In genomic region chr2:200308421-200309295, GRCh38 we compare ENCODE assay signal across 8 cellular contexts. TPM values are rescaled to one million over a fixed set of nuclear protein-coding genes. Genes with fewer than 3 reads are reported as not detected.
DNase-seq lines count a peak whose midpoint lies in the region; ATAC-seq and TF ChIP-seq lines count a peak whose summit lies in the region.

No MANE protein-coding gene starts in this region.

- no peak overlapping the region for H3K27ac Mint-ChIP-seq in activated CD8-positive, alpha-beta memory T cell treated with anti-CD3 and anti-CD28 coated beads, Interleukin-2, amount 10 ng/mL, durations not matched to agents 7 days and 5 days

- intact Hi-C loops in transverse colon (cut with DNase I; ENCODE audit: low total_unique reads) = loop anchor here (10.0 kb wide), 2 partner anchors 66 to 166 kb away; no protein-coding TSS in a partner anchor

- peaks cover 4% of the 10 kb centered on the region for H3K27me3 Mint-ChIP-seq in activated CD8-positive, alpha-beta memory T cell treated with anti-CD3 and anti-CD28 coated beads, Interleukin-2, amount 10 ng/mL, durations not matched to agents 7 days and 5 days

- H3K27me3 ChIP-seq in iPS-18a (ENCODE audit: control insufficient read depth, insufficient read depth, low read length) (no peaks in the 10 kb centered on the region), transverse colon (no peaks in the 10 kb centered on the region)

- H3K36me3 ChIP-seq in iPS-18a (ENCODE audit: control insufficient read depth, low read depth, low read length) = no peaks in the 10 kb centered on the region
- no peaks in the 10 kb centered on the region for H3K36me3 ChIP-seq in transverse colon

- WGBS in transverse colon (ENCODE audit: low coverage in 1 of 2), 2 donors = 50% methylated on average over 5 of the region's 5 CpGs

- no peak overlapping the region for H3K27ac ChIP-seq in iPS-18a (ENCODE audit: low read length)
- H3K27ac ChIP-seq in transverse colon = peak overlapping the region; percentile 93 to 97 (median 96)

- no peaks in the 10 kb centered on the region for H3K9me3 Mint-ChIP-seq in activated CD8-positive, alpha-beta memory T cell treated with anti-CD3 and anti-CD28 coated beads, Interleukin-2, amount 10 ng/mL, durations not matched to agents 7 days and 5 days (ENCODE audit: low read depth)

- TF ChIP-seq POLR2A in transverse colon (IDR thresholded peaks at IDR 0.05) = no peak

- no peak for TF ChIP-seq EP300 in transverse colon (IDR thresholded peaks at IDR 0.05; ENCODE audit: low read depth)

- peaks cover 14% of the 10 kb centered on the region for H3K36me3 Mint-ChIP-seq in activated CD8-positive, alpha-beta memory T cell treated with anti-CD3 and anti-CD28 coated beads, Interleukin-2, amount 10 ng/mL, durations not matched to agents 7 days and 5 days

- peak overlapping the region; percentile 63 for H3K9ac ChIP-seq in iPS-18a (ENCODE audit: low read length)

- in situ Hi-C loops in transverse colon (cut with MboI; ENCODE audit: low pct_ligation_motif_present in 1 of 4, low pct_unique_long_range_greater_than_20kb in 1 of 4, low sequenced_read_pairs in 3 of 4) = loop anchor here in 2 of 4 donors (10.0 to 25.0 kb wide), 4 partner anchors 104 to 554 kb away; partner anchors contain the start of gene CLK1 (in 1 of the 2)

- no peak for DNase-seq in activated CD8-positive, alpha-beta memory T cell treated with anti-CD3 and anti-CD28 coated beads, Interleukin-2, amount 10 ng/mL, durations not matched to agents 7 days and 5 days
- no peak for DNase-seq in activated CD8-positive, alpha-beta memory T cell treated with anti-CD3 and anti-CD28 coated beads for 24 hours
- DNase-seq in transverse colon (no peak), iPS-NIHi7 (ENCODE audit: extremely low spot score) (no peak), islet precursor cell (no peak)

- peaks cover 33% of the 10 kb centered on the region for H3K4me1 Mint-ChIP-seq in activated CD8-positive, alpha-beta memory T cell treated with anti-CD3 and anti-CD28 coated beads, Interleukin-2, amount 10 ng/mL, durations not matched to agents 7 days and 5 days

- peak overlapping the region; percentile 79 for H3K4me3 ChIP-seq in WI38 (ENCODE audit: low read depth, low read length)
- H3K4me3 ChIP-seq in iPS-18a (ENCODE audit: low read length) = peak overlapping the region; percentile 91
- H3K4me3 ChIP-seq in transverse colon = peak overlapping the region in 3 of 4 donors; percentile 87 to 96 (median 92)

- TF ChIP-seq CTCF in WI38 (IDR thresholded peaks at IDR 0.05; ENCODE audit: low read depth, low read length) = no peak
- no peak for TF ChIP-seq CTCF in transverse colon (IDR thresholded peaks at IDR 0.05)

- CTCF ChIA-PET in activated CD8-positive, alpha-beta memory T cell treated with anti-CD3 and anti-CD28 coated beads, Interleukin-2, amount 10 ng/mL, durations not matched to agents 7 days and 5 days (lab: Charles Lee) = interaction anchor here (1.0 to 2.4 kb wide), 3 partner anchors 14 to 328 kb away, joined by 3 to 8 read pairs (median 3); no protein-coding TSS in a partner anchor

- H3K4me1 ChIP-seq in iPS-18a (ENCODE audit: control insufficient read depth, low read depth, low read length) (peaks cover 48% of the 10 kb centered on the region), transverse colon (peaks cover 0 to 40% (median 18%) of the 10 kb centered on the region in 4 donors)

- no peak for ATAC-seq in activated CD8-positive, alpha-beta memory T cell treated with anti-CD3 and anti-CD28 coated beads, Interleukin-2, amount 10 ng/mL, durations not matched to agents 7 days and 5 days
- no peak for ATAC-seq in GM18502 (IDR thresholded peaks at IDR 0.05; ENCODE audit: poor library complexity, unreplicated experiment)

- H3K4me3 Mint-ChIP-seq in activated CD8-positive, alpha-beta memory T cell treated with anti-CD3 and anti-CD28 coated beads, Interleukin-2, amount 10 ng/mL, durations not matched to agents 7 days and 5 days = peak overlapping the region; percentile 76

- H3K9me3 ChIP-seq in iPS-18a (ENCODE audit: control insufficient read depth, low read depth, low read length) (no peaks in the 10 kb centered on the region), transverse colon (no peaks in the 10 kb centered on the region)

RNA-seq across cellular contexts. Expression of gene SPATS2L, which starts 2.2 kb away (rescaled TPM):
- 10 to 100 TPM; 62.9 to 89.7 TPM for total RNA-seq in activated CD8-positive, alpha-beta memory T cell treated with anti-CD3 and anti-CD28 coated beads, Interleukin-2, amount 10 ng/mL, durations not matched to agents 7 days and 5 days
- 100 to 1,000 TPM in 3 of 4 donors, 10 to 100 TPM in 1; 33.4 to 236 (median 159) TPM for total RNA-seq in transverse colon
